1 cellular context compared by ENCODE assay signal in the genomic region with DNA sequence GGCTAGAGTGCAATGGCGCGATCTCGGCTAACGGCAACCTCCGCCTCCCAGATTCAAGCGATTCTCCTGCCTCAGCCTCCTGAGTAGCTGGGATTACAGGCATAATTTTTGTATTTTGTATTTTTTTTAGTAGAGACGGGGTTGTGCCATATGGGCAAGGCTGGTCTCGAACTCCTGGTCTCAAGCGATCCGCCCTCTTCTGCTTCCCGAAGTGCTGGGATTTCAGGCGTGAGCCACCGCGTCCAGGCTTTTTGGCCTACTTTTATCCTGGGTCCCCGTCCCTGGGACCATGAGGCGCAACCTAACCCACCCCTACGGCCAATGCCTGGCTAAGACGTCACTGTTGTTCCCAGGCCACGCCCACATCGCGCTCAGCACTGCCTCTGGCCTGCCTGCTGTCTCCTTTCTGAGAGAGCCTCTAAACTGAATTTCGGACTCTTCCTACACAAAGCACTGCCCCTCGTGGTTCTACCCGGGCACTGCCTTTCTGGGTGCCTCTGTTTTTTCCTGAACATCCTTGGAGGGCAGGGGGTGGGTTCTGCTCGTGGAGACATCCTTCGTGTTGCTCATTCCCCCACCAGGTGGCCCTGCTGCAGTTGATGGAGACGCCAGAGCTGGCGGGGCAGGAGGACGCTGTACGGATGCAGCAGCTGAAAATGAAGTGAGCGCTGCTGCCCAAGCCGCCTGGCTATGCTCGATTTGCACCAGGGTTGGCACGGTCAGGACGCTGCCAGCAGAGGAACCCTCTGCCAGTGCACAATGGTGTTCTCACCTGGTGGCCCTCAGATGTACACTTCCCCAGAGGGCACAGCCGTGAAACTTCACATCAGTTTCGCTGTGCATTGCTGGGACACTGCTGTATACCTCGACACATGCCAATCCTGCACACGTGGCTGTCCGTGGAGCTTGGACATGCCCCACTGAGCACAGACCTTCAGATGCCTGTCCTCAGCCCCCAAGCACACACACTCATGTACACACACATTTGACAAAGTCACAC.
A peak's percentile ranks its signal among the peaks of the same experiment; 100 is the strongest.
TF ChIP-seq lines count a peak whose summit lies in the region.

No MANE protein-coding gene starts in this region.

TF ChIP-seq in K562, 482 proteins besides CTCF, POLR2A, EP300 and RAD21 (continued from another document and continues in another):
- TF ChIP-seq, protein P1, sequence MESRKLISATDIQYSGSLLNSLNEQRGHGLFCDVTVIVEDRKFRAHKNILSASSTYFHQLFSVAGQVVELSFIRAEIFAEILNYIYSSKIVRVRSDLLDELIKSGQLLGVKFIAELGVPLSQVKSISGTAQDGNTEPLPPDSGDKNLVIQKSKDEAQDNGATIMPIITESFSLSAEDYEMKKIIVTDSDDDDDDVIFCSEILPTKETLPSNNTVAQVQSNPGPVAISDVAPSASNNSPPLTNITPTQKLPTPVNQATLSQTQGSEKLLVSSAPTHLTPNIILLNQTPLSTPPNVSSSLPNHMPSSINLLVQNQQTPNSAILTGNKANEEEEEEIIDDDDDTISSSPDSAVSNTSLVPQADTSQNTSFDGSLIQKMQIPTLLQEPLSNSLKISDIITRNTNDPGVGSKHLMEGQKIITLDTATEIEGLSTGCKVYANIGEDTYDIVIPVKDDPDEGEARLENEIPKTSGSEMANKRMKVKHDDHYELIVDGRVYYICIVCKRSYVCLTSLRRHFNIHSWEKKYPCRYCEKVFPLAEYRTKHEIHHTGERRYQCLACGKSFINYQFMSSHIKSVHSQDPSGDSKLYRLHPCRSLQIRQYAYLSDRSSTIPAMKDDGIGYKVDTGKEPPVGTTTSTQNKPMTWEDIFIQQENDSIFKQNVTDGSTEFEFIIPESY (CRISPR knock-in tag; IDR thresholded peaks at IDR 0.05): peak; percentile 89
- TF ChIP-seq TEAD1 (CRISPR knock-in tag; IDR thresholded peaks at IDR 0.05) (0 out of 4 replicates have a peak, but pooled peaks of 1 of the 2 experiments have one; percentile 14), ZNF584 (CRISPR knock-in tag; IDR thresholded peaks at IDR 0.05; ENCODE audit: low read depth) (no peak), FOS (IDR thresholded peaks at IDR 0.05; ENCODE audit: extremely low read depth, insufficient read length) (no peak), ETS2 (tag; IDR thresholded peaks at IDR 0.05; ENCODE audit: borderline replicate concordance, poor library complexity, severe bottlenecking) (no peak), MYNN (IDR thresholded peaks at IDR 0.05) (0 out of 2 replicates have a peak, but pooled peaks have one; percentile 21), MYNN (CRISPR knock-in tag; IDR thresholded peaks at IDR 0.05) (no peak), RBM39 (optimal IDR thresholded peaks at IDR 0.05; ENCODE audit: low read depth, low read length) (peak; percentile 7), GTF2E2 (tag; IDR thresholded peaks at IDR 0.05) (no peak), HDAC2 (IDR thresholded peaks at IDR 0.05) (peak; percentile 56; the same call in 1 of the 2 replicates), FOXK2 (conservative IDR thresholded peaks at IDR 0.05 in 1 of 2, IDR thresholded peaks at IDR 0.05 in 1 of 2; ENCODE audit: low read depth in 2 of 2) (peak; percentile 19 to 33; a peak in 2 of 4 replicates), ATF7 (IDR thresholded peaks at IDR 0.05) (peak; percentile 86), ETV6 (IDR thresholded peaks at IDR 0.05; ENCODE audit: borderline replicate concordance in 1 of 2, low read depth in 2 of 2, low read length in 1 of 2) (no peak), ETV6 (CRISPR knock-in tag; IDR thresholded peaks at IDR 0.05; ENCODE audit: borderline replicate concordance) (no peak), RHOXF2B (CRISPR knock-in tag; conservative IDR thresholded peaks at IDR 0.05) (no peak), XRCC5 (IDR thresholded peaks at IDR 0.05; ENCODE audit: low read depth, low read length) (peak; percentile 34; the same call in 1 of the 2 replicates), CREBBP (IDR thresholded peaks at IDR 0.05; ENCODE audit: low read depth, low read length) (no peak), YY1 (IDR thresholded peaks at IDR 0.05; ENCODE audit: borderline replicate concordance in 1 of 3, control insufficient read depth in 1 of 3, extremely low read depth in 1 of 3, insufficient read depth in 3 of 3, insufficient read length in 1 of 3, insufficient replicate concordance in 2 of 3, low read depth in 1 of 3, low read length in 2 of 3) (peak in 2 of 3 experiments; percentile 15 to 38), TEAD4 (IDR thresholded peaks at IDR 0.05; ENCODE audit: low read length) (0 out of 2 replicates have a peak, but pooled peaks have one; percentile 16), TEAD4 (CRISPR knock-in tag; IDR thresholded peaks at IDR 0.05; ENCODE audit: borderline replicate concordance) (no peak), ZSCAN29 (IDR thresholded peaks at IDR 0.05) (no peak), PRMT5 (CRISPR knock-in tag; IDR thresholded peaks at IDR 0.05) (no peak), JUN (IDR thresholded peaks at IDR 0.05; ENCODE audit: borderline replicate concordance, low read depth, low read length) (no peak), JUN (CRISPR knock-in tag; IDR thresholded peaks at IDR 0.05; ENCODE audit: borderline replicate concordance) (0 out of 2 replicates have a peak, but pooled peaks have one; percentile 34), TAF1 (IDR thresholded peaks at IDR 0.05; ENCODE audit: control insufficient read depth, extremely low read depth, insufficient read depth, low read length, severe bottlenecking) (peak; percentile 34), NFRKB (IDR thresholded peaks at IDR 0.05; ENCODE audit: low read depth) (0 out of 2 replicates have a peak, but pooled peaks have one; percentile 36), ZNF23 (CRISPR knock-in tag; IDR thresholded peaks at IDR 0.05) (no peak)
- TF ChIP-seq, protein P2, sequence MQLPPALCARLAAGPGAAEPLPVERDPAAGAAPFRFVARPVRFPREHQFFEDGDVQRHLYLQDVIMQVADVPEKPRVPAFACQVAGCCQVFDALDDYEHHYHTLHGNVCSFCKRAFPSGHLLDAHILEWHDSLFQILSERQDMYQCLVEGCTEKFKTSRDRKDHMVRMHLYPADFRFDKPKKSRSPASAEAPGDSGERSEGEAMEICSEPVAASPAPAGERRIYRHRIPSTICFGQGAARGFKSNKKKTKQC (CRISPR knock-in tag; IDR thresholded peaks at IDR 0.05): peak; percentile 19; the same call in 1 of the 2 replicates
- TF ChIP-seq, protein P3, sequence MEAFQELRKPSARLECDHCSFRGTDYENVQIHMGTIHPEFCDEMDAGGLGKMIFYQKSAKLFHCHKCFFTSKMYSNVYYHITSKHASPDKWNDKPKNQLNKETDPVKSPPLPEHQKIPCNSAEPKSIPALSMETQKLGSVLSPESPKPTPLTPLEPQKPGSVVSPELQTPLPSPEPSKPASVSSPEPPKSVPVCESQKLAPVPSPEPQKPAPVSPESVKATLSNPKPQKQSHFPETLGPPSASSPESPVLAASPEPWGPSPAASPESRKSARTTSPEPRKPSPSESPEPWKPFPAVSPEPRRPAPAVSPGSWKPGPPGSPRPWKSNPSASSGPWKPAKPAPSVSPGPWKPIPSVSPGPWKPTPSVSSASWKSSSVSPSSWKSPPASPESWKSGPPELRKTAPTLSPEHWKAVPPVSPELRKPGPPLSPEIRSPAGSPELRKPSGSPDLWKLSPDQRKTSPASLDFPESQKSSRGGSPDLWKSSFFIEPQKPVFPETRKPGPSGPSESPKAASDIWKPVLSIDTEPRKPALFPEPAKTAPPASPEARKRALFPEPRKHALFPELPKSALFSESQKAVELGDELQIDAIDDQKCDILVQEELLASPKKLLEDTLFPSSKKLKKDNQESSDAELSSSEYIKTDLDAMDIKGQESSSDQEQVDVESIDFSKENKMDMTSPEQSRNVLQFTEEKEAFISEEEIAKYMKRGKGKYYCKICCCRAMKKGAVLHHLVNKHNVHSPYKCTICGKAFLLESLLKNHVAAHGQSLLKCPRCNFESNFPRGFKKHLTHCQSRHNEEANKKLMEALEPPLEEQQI (IDR thresholded peaks at IDR 0.05): no peak
- TF ChIP-seq, protein P4, sequence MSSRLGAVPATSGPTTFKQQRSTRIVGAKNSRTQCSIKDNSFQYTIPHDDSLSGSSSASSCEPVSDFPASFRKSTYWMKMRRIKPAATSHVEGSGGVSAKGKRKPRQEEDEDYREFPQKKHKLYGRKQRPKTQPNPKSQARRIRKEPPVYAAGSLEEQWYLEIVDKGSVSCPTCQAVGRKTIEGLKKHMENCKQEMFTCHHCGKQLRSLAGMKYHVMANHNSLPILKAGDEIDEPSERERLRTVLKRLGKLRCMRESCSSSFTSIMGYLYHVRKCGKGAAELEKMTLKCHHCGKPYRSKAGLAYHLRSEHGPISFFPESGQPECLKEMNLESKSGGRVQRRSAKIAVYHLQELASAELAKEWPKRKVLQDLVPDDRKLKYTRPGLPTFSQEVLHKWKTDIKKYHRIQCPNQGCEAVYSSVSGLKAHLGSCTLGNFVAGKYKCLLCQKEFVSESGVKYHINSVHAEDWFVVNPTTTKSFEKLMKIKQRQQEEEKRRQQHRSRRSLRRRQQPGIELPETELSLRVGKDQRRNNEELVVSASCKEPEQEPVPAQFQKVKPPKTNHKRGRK (tag; IDR thresholded peaks at IDR 0.05): peak; percentile 63
- TF ChIP-seq, protein P5, sequence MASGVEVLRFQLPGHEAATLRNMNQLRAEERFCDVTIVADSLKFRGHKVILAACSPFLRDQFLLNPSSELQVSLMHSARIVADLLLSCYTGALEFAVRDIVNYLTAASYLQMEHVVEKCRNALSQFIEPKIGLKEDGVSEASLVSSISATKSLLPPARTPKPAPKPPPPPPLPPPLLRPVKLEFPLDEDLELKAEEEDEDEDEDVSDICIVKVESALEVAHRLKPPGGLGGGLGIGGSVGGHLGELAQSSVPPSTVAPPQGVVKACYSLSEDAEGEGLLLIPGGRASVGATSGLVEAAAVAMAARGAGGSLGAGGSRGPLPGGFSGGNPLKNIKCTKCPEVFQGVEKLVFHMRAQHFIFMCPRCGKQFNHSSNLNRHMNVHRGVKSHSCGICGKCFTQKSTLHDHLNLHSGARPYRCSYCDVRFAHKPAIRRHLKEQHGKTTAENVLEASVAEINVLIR (CRISPR knock-in tag; IDR thresholded peaks at IDR 0.05): peak; percentile 54; the same call in 1 of the 2 replicates
- TF ChIP-seq, protein P6, sequence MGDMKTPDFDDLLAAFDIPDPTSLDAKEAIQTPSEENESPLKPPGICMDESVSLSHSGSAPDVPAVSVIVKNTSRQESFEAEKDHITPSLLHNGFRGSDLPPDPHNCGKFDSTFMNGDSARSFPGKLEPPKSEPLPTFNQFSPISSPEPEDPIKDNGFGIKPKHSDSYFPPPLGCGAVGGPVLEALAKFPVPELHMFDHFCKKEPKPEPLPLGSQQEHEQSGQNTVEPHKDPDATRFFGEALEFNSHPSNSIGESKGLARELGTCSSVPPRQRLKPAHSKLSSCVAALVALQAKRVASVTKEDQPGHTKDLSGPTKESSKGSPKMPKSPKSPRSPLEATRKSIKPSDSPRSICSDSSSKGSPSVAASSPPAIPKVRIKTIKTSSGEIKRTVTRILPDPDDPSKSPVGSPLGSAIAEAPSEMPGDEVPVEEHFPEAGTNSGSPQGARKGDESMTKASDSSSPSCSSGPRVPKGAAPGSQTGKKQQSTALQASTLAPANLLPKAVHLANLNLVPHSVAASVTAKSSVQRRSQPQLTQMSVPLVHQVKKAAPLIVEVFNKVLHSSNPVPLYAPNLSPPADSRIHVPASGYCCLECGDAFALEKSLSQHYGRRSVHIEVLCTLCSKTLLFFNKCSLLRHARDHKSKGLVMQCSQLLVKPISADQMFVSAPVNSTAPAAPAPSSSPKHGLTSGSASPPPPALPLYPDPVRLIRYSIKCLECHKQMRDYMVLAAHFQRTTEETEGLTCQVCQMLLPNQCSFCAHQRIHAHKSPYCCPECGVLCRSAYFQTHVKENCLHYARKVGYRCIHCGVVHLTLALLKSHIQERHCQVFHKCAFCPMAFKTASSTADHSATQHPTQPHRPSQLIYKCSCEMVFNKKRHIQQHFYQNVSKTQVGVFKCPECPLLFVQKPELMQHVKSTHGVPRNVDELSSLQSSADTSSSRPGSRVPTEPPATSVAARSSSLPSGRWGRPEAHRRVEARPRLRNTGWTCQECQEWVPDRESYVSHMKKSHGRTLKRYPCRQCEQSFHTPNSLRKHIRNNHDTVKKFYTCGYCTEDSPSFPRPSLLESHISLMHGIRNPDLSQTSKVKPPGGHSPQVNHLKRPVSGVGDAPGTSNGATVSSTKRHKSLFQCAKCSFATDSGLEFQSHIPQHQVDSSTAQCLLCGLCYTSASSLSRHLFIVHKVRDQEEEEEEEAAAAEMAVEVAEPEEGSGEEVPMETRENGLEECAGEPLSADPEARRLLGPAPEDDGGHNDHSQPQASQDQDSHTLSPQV (IDR thresholded peaks at IDR 0.05): peak; percentile 33; the same call in 1 of the 2 replicates
- TF ChIP-seq, protein P7, sequence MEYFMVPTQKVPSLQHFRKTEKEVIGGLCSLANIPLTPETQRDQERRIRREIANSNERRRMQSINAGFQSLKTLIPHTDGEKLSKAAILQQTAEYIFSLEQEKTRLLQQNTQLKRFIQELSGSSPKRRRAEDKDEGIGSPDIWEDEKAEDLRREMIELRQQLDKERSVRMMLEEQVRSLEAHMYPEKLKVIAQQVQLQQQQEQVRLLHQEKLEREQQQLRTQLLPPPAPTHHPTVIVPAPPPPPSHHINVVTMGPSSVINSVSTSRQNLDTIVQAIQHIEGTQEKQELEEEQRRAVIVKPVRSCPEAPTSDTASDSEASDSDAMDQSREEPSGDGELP (CRISPR knock-in tag; IDR thresholded peaks at IDR 0.05; ENCODE audit: borderline replicate concordance): peak; percentile 56; the same call in 1 of the 2 replicates
- TF ChIP-seq, protein P8, sequence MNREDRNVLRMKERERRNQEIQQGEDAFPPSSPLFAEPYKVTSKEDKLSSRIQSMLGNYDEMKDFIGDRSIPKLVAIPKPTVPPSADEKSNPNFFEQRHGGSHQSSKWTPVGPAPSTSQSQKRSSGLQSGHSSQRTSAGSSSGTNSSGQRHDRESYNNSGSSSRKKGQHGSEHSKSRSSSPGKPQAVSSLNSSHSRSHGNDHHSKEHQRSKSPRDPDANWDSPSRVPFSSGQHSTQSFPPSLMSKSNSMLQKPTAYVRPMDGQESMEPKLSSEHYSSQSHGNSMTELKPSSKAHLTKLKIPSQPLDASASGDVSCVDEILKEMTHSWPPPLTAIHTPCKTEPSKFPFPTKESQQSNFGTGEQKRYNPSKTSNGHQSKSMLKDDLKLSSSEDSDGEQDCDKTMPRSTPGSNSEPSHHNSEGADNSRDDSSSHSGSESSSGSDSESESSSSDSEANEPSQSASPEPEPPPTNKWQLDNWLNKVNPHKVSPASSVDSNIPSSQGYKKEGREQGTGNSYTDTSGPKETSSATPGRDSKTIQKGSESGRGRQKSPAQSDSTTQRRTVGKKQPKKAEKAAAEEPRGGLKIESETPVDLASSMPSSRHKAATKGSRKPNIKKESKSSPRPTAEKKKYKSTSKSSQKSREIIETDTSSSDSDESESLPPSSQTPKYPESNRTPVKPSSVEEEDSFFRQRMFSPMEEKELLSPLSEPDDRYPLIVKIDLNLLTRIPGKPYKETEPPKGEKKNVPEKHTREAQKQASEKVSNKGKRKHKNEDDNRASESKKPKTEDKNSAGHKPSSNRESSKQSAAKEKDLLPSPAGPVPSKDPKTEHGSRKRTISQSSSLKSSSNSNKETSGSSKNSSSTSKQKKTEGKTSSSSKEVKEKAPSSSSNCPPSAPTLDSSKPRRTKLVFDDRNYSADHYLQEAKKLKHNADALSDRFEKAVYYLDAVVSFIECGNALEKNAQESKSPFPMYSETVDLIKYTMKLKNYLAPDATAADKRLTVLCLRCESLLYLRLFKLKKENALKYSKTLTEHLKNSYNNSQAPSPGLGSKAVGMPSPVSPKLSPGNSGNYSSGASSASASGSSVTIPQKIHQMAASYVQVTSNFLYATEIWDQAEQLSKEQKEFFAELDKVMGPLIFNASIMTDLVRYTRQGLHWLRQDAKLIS (CRISPR knock-in tag; IDR thresholded peaks at IDR 0.05): no peak
